Comparison of ENCODE assay signal across 1 cellular context in genomic region chr12:124646385-124647230, GRCh38.
A peak's percentile ranks its signal among the peaks of the same experiment; 100 is the strongest.
TF ChIP-seq lines count a peak whose summit lies in the region.

No MANE protein-coding gene starts in this region.

TF ChIP-seq in GM12878, 131 proteins besides CTCF, POLR2A, EP300 and RAD21 (continued from another document):
- TF ChIP-seq BHLHE40 (IDR thresholded peaks at IDR 0.05; ENCODE audit: borderline replicate concordance in 1 of 2, low read depth in 2 of 2, low read length in 1 of 2) = peak; percentile 83 to 88
- TF ChIP-seq TCF7 (IDR thresholded peaks at IDR 0.05; ENCODE audit: borderline replicate concordance) = no peak
- TF ChIP-seq FOXK2 (IDR thresholded peaks at IDR 0.05) = no peak
- TF ChIP-seq HCFC1 (IDR thresholded peaks at IDR 0.05; ENCODE audit: low read length) = no peak
- TF ChIP-seq MEF2B (IDR thresholded peaks at IDR 0.05; ENCODE audit: partially characterized antibody, poor library complexity, severe bottlenecking) = peak; percentile 38
- TF ChIP-seq ZBTB33 (IDR thresholded peaks at IDR 0.05) = no peak
- TF ChIP-seq BACH1 (IDR thresholded peaks at IDR 0.05; ENCODE audit: borderline replicate concordance) = no peak
- TF ChIP-seq ATF7 (IDR thresholded peaks at IDR 0.05; ENCODE audit: low read depth) = 0 out of 2 replicates have a peak, but pooled peaks have one; percentile 28
- peak; percentile 42; the same call in 1 of the 2 replicates for TF ChIP-seq RELB (IDR thresholded peaks at IDR 0.05; ENCODE audit: low read depth)
- no peak for TF ChIP-seq POLR2AphosphoS5 (IDR thresholded peaks at IDR 0.05; ENCODE audit: low read length)
- no peak for TF ChIP-seq SREBF1 (IDR thresholded peaks at IDR 0.05; ENCODE audit: low read length)
- peak; percentile 70 for TF ChIP-seq MTA2 (IDR thresholded peaks at IDR 0.05; ENCODE audit: low read depth)
- no peak for TF ChIP-seq KAT2A (conservative IDR thresholded peaks at IDR 0.05; ENCODE audit: control insufficient read depth, low read depth, low read length)
- TF ChIP-seq JUNB (IDR thresholded peaks at IDR 0.05) = no peak
- TF ChIP-seq TARDBP (IDR thresholded peaks at IDR 0.05; ENCODE audit: borderline replicate concordance) = no peak
- peak; percentile 44; the same call in 1 of the 2 replicates for TF ChIP-seq DPF2 (IDR thresholded peaks at IDR 0.05)
- no peak for TF ChIP-seq ESRRA (IDR thresholded peaks at IDR 0.05; ENCODE audit: low read length)
- TF ChIP-seq ZSCAN29 (IDR thresholded peaks at IDR 0.05) = no peak
- TF ChIP-seq ATF2 (IDR thresholded peaks at IDR 0.05; ENCODE audit: low read length) = no peak
- peak; percentile 80 for TF ChIP-seq IKZF1 (conservative IDR thresholded peaks at IDR 0.05)
- TF ChIP-seq NR2C1 (IDR thresholded peaks at IDR 0.05) = no peak
- no peak for TF ChIP-seq BMI1 (IDR thresholded peaks at IDR 0.05; ENCODE audit: borderline replicate concordance)
- no peak for TF ChIP-seq SUPT20H (IDR thresholded peaks at IDR 0.05; ENCODE audit: borderline replicate concordance, control insufficient read depth, low read depth, low read length)
